Comparison of ENCODE assay signal across 19 cellular contexts in genomic region chr19:4361152-4362037, GRCh38. TPM values are rescaled to one million over a fixed set of nuclear protein-coding genes. Genes with fewer than 3 reads are reported as not detected.
DNase-seq lines count a peak whose midpoint lies in the region; FAIRE-seq and TF ChIP-seq lines count a peak whose summit lies in the region.
"Had no signal": no experiment of that assay in that cellular context is flagged by ENCODE, and none has a peak within 500 bp of the region (broad histone marks: within the 10 kb centered on the region; RNA-seq: fewer than 3 reads in every experiment).

No MANE protein-coding gene starts in this region.

- H3K9me3 ChIP-seq in kidney (ENCODE audit: control insufficient read depth in 1 of 2, low read length in 2 of 2) (no peaks in the 10 kb centered on the region), stomach (no peaks in the 10 kb centered on the region)
- H3K9me3 ChIP-seq: breast epithelium had no signal

- H3K36me3 ChIP-seq in kidney (ENCODE audit: control insufficient read depth in 1 of 2, insufficient read depth in 2 of 2, low read length in 2 of 2) = peaks cover 12 to 29% of the 10 kb centered on the region in 2 donors
- peaks cover 63 to 99% (median 89%) of the 10 kb centered on the region in 4 donors for H3K36me3 ChIP-seq in stomach
- H3K36me3 ChIP-seq: breast epithelium had no signal

- no peak for TF ChIP-seq CTCF in kidney (IDR thresholded peaks at IDR 0.05; ENCODE audit: borderline replicate concordance, extremely low read depth, insufficient read depth)
- no peak for TF ChIP-seq CTCF in stomach (IDR thresholded peaks at IDR 0.05)

- H3K9ac ChIP-seq in kidney (ENCODE audit: low read length in 2 of 2) = no peak overlapping the region

- 80 to 86% (median 85%) methylated on average over 39 to 49 of the region's 49 CpGs for WGBS in stomach, 5 donors

- H3K4me3 ChIP-seq in kidney (ENCODE audit: low read length in 2 of 2) = no peak overlapping the region
- no peak overlapping the region for H3K4me3 ChIP-seq in stomach
- H3K4me3 ChIP-seq: breast epithelium had no signal

- TF ChIP-seq EP300 in stomach (IDR thresholded peaks at IDR 0.05) = no peak

- DNase-seq in NCI-H1417 (lab: John Stamatoyannopoulos, UW) (peak in 2 of 3 experiments; percentile 29 to 44), NCI-H1417 treated with DMSO at 0.1 percent for 48 hours (lab: John Stamatoyannopoulos, UW) (no peak), astrocyte of the hippocampus (ENCODE audit: low read depth, low spot score) (peak; percentile 47), kidney (peak; percentile 79), stomach (no peak), HUDEP-2 (lab: John Stamatoyannopoulos, UW; ENCODE audit: unreplicated experiment in 76 of 76) (no peak), NCI-H510A treated with DMSO at 0.1 percent for 48 hours (lab: John Stamatoyannopoulos, UW) (no peak), HT-29 (ENCODE audit: low spot score) (no peak)
- DNase-seq: 8988T; activated CD4-positive, CD25-positive, alpha-beta regulatory T cell treated with anti-CD3 and anti-CD28 coated beads, Interleukin-2, amount 50 U/mL, for 72 hours; activated CD8-positive, alpha-beta memory T cell treated with anti-CD3 and anti-CD28 coated beads, Interleukin-2, amount 50 U/mL, for 4 hours; activated naive CD4-positive, alpha-beta T cell treated with Interleukin-2 at 50 U/mL for 16 hours; DND-41; NCI-H2029 treated with DMSO at 0.1 percent for 48 hours; SHP77 had no signal

- no peak for FAIRE-seq in kidney (lab: Jason Lieb, UNC)
- FAIRE-seq: frontal cortex, islet of Langerhans had no signal

- no peak overlapping the region for H3K27ac ChIP-seq in kidney (ENCODE audit: low read depth in 2 of 2, low read length in 2 of 2)
- H3K27ac ChIP-seq in stomach = peak overlapping the region in 3 of 5 donors; percentile 21 to 57 (median 30)
- H3K27ac ChIP-seq: breast epithelium, HL-60 had no signal

- intact Hi-C loops in kidney (cut with DNase I) (no loop called here), stomach (cut with DNase I; ENCODE audit: low total_unique reads) (no loop called here)

- no peaks in the 10 kb centered on the region for H3K27me3 ChIP-seq in stomach
- H3K27me3 ChIP-seq: breast epithelium had no signal

- H3K4me1 ChIP-seq in kidney (ENCODE audit: control insufficient read depth in 1 of 2, insufficient read depth in 1 of 2, low read depth in 1 of 2, low read length in 2 of 2) (no peaks in the 10 kb centered on the region), stomach (peaks cover 0 to 25% (median 20%) of the 10 kb centered on the region in 4 donors)
- H3K4me1 ChIP-seq: breast epithelium had no signal

- TF ChIP-seq POLR2A in stomach (IDR thresholded peaks at IDR 0.05) = no peak

RNA-seq across cellular contexts. Expression of gene MPND, which starts 18.0 kb away (rescaled TPM):
- total RNA-seq in kidney (24.1 TPM), stomach (10 to 100 TPM in 2 of 5 donors, 1 to 10 TPM in 3; 2.2 to 24.5 (median 8.3) TPM)
- polyA plus RNA-seq in kidney (ENCODE audit: insufficient read depth, low read depth, low replicate concordance) (43.5 TPM), stomach (10 to 100 TPM; 20.4 to 25.0 (median 22.0) TPM)
- total RNA-seq in HT-29 (2014; rRNA removed; shearing (Covaris generic)) = 9.4 and 18.6 TPM in 2 replicates

RNA-seq across cellular contexts. Expression of gene STAP2, which starts 22.8 kb away (rescaled TPM):
- total RNA-seq in kidney (32.3 TPM), stomach (100 to 1,000 TPM in 1 of 5 donors, 10 to 100 TPM in 3, not detected in 1; 20.7 to 250 (median 35.1) TPM)
- polyA plus RNA-seq in kidney (ENCODE audit: insufficient read depth, low read depth, low replicate concordance) (61.5 TPM), stomach (10 to 100 TPM; 32.7 to 70.8 (median 52.4) TPM)
- 69.6 and 74.4 TPM in 2 replicates for total RNA-seq in HT-29 (2014; rRNA removed; shearing (Covaris generic))

RNA-seq across cellular contexts. Expression of gene SH3GL1, which starts 39.0 kb away (rescaled TPM):
- total RNA-seq in kidney = 52.7 TPM
- polyA plus RNA-seq in kidney (ENCODE audit: insufficient read depth, low read depth, low replicate concordance) = 34.8 TPM
- total RNA-seq in stomach = 100 to 1,000 TPM in 1 of 5 donors, 10 to 100 TPM in 4; 14.8 to 111 (median 26.3) TPM
- 10 to 100 TPM; 44.9 to 48.5 (median 46.0) TPM for polyA plus RNA-seq in stomach
- 43.5 and 55.5 TPM in 2 replicates for total RNA-seq in HT-29 (2014; rRNA removed; shearing (Covaris generic))

RNA-seq across cellular contexts. Expression of gene CHAF1A, which starts 41.0 kb away (rescaled TPM):
- total RNA-seq in kidney = 10.0 TPM
- 2.7 TPM for polyA plus RNA-seq in kidney (ENCODE audit: insufficient read depth, low read depth, low replicate concordance)
- total RNA-seq in stomach = 100 to 1,000 TPM in 1 of 5 donors, 10 to 100 TPM in 1, 1 to 10 TPM in 3; 1.8 to 100 (median 9.8) TPM
- 1 to 10 TPM; 5.4 to 7.2 (median 5.8) TPM for polyA plus RNA-seq in stomach
- 49.7 and 63.7 TPM in 2 replicates for total RNA-seq in HT-29 (2014; rRNA removed; shearing (Covaris generic))

RNA-seq across cellular contexts. Expression of gene FSD1, which starts 57.0 kb away (rescaled TPM):
- 0.85 TPM for total RNA-seq in kidney
- polyA plus RNA-seq in kidney (ENCODE audit: insufficient read depth, low read depth, low replicate concordance) = 1.1 TPM
- 10 to 100 TPM in 1 of 5 donors, 1 to 10 TPM in 2, not detected in 2; 1.1 to 12.5 (median 2.3) TPM for total RNA-seq in stomach
- 1 to 10 TPM in 1 of 3 donors, under 1 TPM in 1, not detected in 1; 0.31 to 1.3 TPM for polyA plus RNA-seq in stomach
- total RNA-seq in HT-29 (2014; rRNA removed; shearing (Covaris generic)) = 0.41 and 0.60 TPM in 2 replicates

Comparison
In these comparisons a context has a peak if more than half of its experiments do, and no peak if none do; other contexts are left out.
1. DNase-seq: peak in NCI-H1417 (2 of 3), astrocyte of the hippocampus (single experiment) and kidney (single experiment); none in NCI-H1417 treated with DMSO at 0.1 percent for 48 hours (single experiment), stomach (single experiment), HUDEP-2 (0 of 76), NCI-H510A treated with DMSO at 0.1 percent for 48 hours (single experiment) and HT-29 (single experiment).
2. H3K27ac ChIP-seq: peak in stomach (3 of 5); none in kidney (0 of 2).